Comparison of ENCODE assay signal across 28 cellular contexts in genomic region chr1:20355101-20355827, GRCh38.
DNase-seq lines count a peak whose midpoint lies in the region; TF ChIP-seq lines count a peak whose summit lies in the region.
"Had no signal": no experiment of that assay in that cellular context is flagged by ENCODE, and none has a peak within 500 bp of the region (broad histone marks: within the 10 kb centered on the region; RNA-seq: fewer than 3 reads in every experiment).

No MANE protein-coding gene starts in this region.

- H3K4me3 ChIP-seq in mammary epithelial cell (replicated peaks in 1 of 3; ENCODE audit: insufficient read depth in 1 of 3, low read depth in 2 of 3, low read length in 3 of 3) (no peak overlapping the region), neural progenitor cell (no peak overlapping the region), urinary bladder (ENCODE audit: low read depth, low read length) (no peak overlapping the region), SK-N-SH (ENCODE audit: low read depth in 2 of 2, low read length in 1 of 2) (no peak overlapping the region)
- H3K4me3 ChIP-seq: A549; BLaER1 treated with 17β-estradiol and CSF1 and Interleukin-3, amounts not matched to agents 10 nM and 100 nM; HAP-1; K562; SK-N-MC had no signal

- H3F3A ChIP-seq in neural progenitor cell (ENCODE audit: low read depth): no peaks in the 10 kb centered on the region
- H3F3A ChIP-seq in SK-N-SH (replicated peaks; ENCODE audit: insufficient read depth): no peaks in the 10 kb centered on the region

- H3K4me2 ChIP-seq in mammary epithelial cell (ENCODE audit: insufficient read depth, low read depth, low read length): peak overlapping the region; percentile 51
- H3K4me2 ChIP-seq in neural progenitor cell: no peak overlapping the region
- no peak overlapping the region for H3K4me2 ChIP-seq in SK-N-SH
- H3K4me2 ChIP-seq: A549; BLaER1 treated with 17β-estradiol and CSF1 and Interleukin-3, amounts not matched to agents 10 nM and 100 nM had no signal

- no peaks in the 10 kb centered on the region for H3K9me3 Mint-ChIP-seq in neural progenitor cell
- H3K9me3 Mint-ChIP-seq: CD4-positive, alpha-beta memory T cell had no signal

- no peak for TF ChIP-seq CTCF in RWPE1 (conservative IDR thresholded peaks at IDR 0.05; ENCODE audit: low read depth)
- no peak for TF ChIP-seq CTCF in mammary epithelial cell (conservative IDR thresholded peaks at IDR 0.05 in 1 of 2, IDR thresholded peaks at IDR 0.05 in 1 of 2; ENCODE audit: extremely low read depth in 1 of 2, insufficient read depth in 1 of 2, low read depth in 1 of 2, low read length in 2 of 2)
- TF ChIP-seq CTCF in neural progenitor cell (IDR thresholded peaks at IDR 0.05): no peak
- TF ChIP-seq CTCF in SK-N-SH (IDR thresholded peaks at IDR 0.05): no peak

- peaks cover 19% of the 10 kb centered on the region for H3K27me3 Mint-ChIP-seq in neural progenitor cell (ENCODE audit: insufficient read depth, low read depth)

- no peaks in the 10 kb centered on the region for H3K9me3 ChIP-seq in mammary epithelial cell (replicated peaks; ENCODE audit: insufficient read depth, low read length)
- no peaks in the 10 kb centered on the region for H3K9me3 ChIP-seq in neural progenitor cell (ENCODE audit: low read depth)
- H3K9me3 ChIP-seq in SK-N-SH: no peaks in the 10 kb centered on the region
- H3K9me3 ChIP-seq: A549; BLaER1 treated with 17β-estradiol and CSF1 and Interleukin-3, amounts not matched to agents 10 nM and 100 nM; HAP-1 had no signal

- H4K20me1 ChIP-seq in mammary epithelial cell (ENCODE audit: insufficient read depth, low read length) (no peaks in the 10 kb centered on the region), neural progenitor cell (ENCODE audit: low read depth) (no peaks in the 10 kb centered on the region), SK-N-SH (ENCODE audit: insufficient read depth) (no peaks in the 10 kb centered on the region)

- H2AFZ ChIP-seq in mammary epithelial cell (ENCODE audit: low read depth, low read length) (peak overlapping the region; percentile 62), neural progenitor cell (replicated peaks) (no peak overlapping the region), SK-N-SH (ENCODE audit: low read depth) (no peak overlapping the region)

- dilution Hi-C loops in mammary epithelial cell (cut with HindIII; ENCODE audit: low sequenced_read_pairs): no loop called here

- H3K36me3 ChIP-seq in mammary epithelial cell (ENCODE audit: insufficient read depth, low read length) (no peaks in the 10 kb centered on the region), neural progenitor cell (no peaks in the 10 kb centered on the region), urinary bladder (ENCODE audit: insufficient read depth) (no peaks in the 10 kb centered on the region), SK-N-SH (replicated peaks in 1 of 2; ENCODE audit: control insufficient read depth in 1 of 2, insufficient read depth in 2 of 2, low read length in 1 of 2) (no peaks in the 10 kb centered on the region)
- H3K36me3 ChIP-seq: BLaER1 treated with 17β-estradiol and CSF1 and Interleukin-3, amounts not matched to agents 10 nM and 100 nM; HAP-1 had no signal

- H3K79me2 ChIP-seq in mammary epithelial cell (ENCODE audit: insufficient read depth, low read length) (no peaks in the 10 kb centered on the region), neural progenitor cell (ENCODE audit: low read depth) (no peaks in the 10 kb centered on the region), SK-N-SH (ENCODE audit: insufficient read depth) (no peaks in the 10 kb centered on the region)

- H3K27me3 ChIP-seq in mammary epithelial cell (ENCODE audit: insufficient read depth, low read length) (no peaks in the 10 kb centered on the region), neural progenitor cell (peaks cover 34% of the 10 kb centered on the region), SK-N-SH (ENCODE audit: insufficient read depth) (no peaks in the 10 kb centered on the region; the same call in 1 of the 2 replicates)
- H3K27me3 ChIP-seq: BLaER1 treated with 17β-estradiol and CSF1 and Interleukin-3, amounts not matched to agents 10 nM and 100 nM had no signal

- H3K9ac ChIP-seq in mammary epithelial cell (ENCODE audit: insufficient read depth, low read length) (no peak overlapping the region), neural progenitor cell (no peak overlapping the region), SK-N-SH (no peak overlapping the region)
- H3K9ac ChIP-seq: BLaER1 treated with 17β-estradiol and CSF1 and Interleukin-3, amounts not matched to agents 10 nM and 100 nM had no signal

- POLR2A ChIA-PET in RWPE1 (lab: Yijun Ruan, JAX; ENCODE audit: low non-redundant PET): no interaction called here
- POLR2A ChIA-PET in SK-N-SH (lab: Yijun Ruan, JAX): no interaction called here

- TF ChIP-seq EP300 in SK-N-SH (IDR thresholded peaks at IDR 0.05; ENCODE audit: borderline replicate concordance in 1 of 2, low read depth in 1 of 2, low read length in 1 of 2): no peak

- H3K9me2 ChIP-seq in SK-N-SH: no peaks in the 10 kb centered on the region

- H3K4me3 Mint-ChIP-seq in neural progenitor cell: no peak overlapping the region
- H3K4me3 Mint-ChIP-seq: CD4-positive, alpha-beta memory T cell had no signal

- CTCF ChIA-PET in RWPE1 (lab: Yijun Ruan, JAX) (interaction anchor here (0.5 to 0.7 kb wide), 3 partner anchors 157 to 840 kb away, joined by 3 read pairs; no protein-coding TSS in a partner anchor), mammary epithelial cell (lab: Charles Lee; ENCODE audit: low non-redundant PET) (interaction anchor here (0.6 to 1.0 kb wide), 2 partner anchors 138 to 140 kb away, joined by 5 to 12 read pairs; no protein-coding TSS in a partner anchor), SK-N-SH (lab: Yijun Ruan, JAX) (interaction anchor here (0.8 to 4.3 kb wide), 7 partner anchors 10 to 139 kb away, joined by 3 to 17 read pairs (median 3); no protein-coding TSS in a partner anchor)

- intact Hi-C loops in mammary epithelial cell (cut with micrococcal nuclease) (loop anchor here (5.0 kb wide), 1 partner anchor 123 kb away; no protein-coding TSS in a partner anchor), head of caudate nucleus (cut with DNase I) (no loop called here)

- no peak for TF ChIP-seq RAD21 in SK-N-SH (IDR thresholded peaks at IDR 0.05; ENCODE audit: low read length)

- DNase-seq in RWPE1 (ENCODE audit: low spot score) (no peak), mammary epithelial cell (no peak), neural progenitor cell (ENCODE audit: low spot score) (no peak), SK-N-SH (no peak), head of caudate nucleus (no peak), HCEC 1CT (no peak)
- DNase-seq: AML-193; CD4-positive, alpha-beta memory T cell; COR-L47; DMS79; GF-D8; GOT3; MM.1S; NCI-H1048; NCI-H1417; NCI-H1694; NCI-H2029 treated with DMSO at 0.1 percent for 48 hours; NCI-H446 treated with DMSO at 0.1 percent for 48 hours; NCI-H526; NCI-H82; NK-92 treated with Interleukin-12 subunit alpha and Interleukin-12 subunit beta, amount 100 ng/mL, for 24 hours; SIG-M5 had no signal

- peak overlapping the region; percentile 35 for H3K27ac Mint-ChIP-seq in neural progenitor cell

- in situ Hi-C loops in mammary epithelial cell (cut with MboI; ENCODE audit: low sequenced_read_pairs in 2 of 2): no loop called here

- 68% methylated on average over 11 of the region's 14 CpGs for WGBS in mammary epithelial cell (ENCODE audit: low coverage, missing lambda C conversion rate)
- WGBS in urinary bladder: 78% methylated on average over 14 of the region's 14 CpGs
- 35% methylated on average over 7 of the region's 14 CpGs for WGBS in SK-N-SH (ENCODE audit: low lambda C conversion rate)

- H3K27ac ChIP-seq in RWPE1 (peak overlapping the region; percentile 65), mammary epithelial cell (ENCODE audit: insufficient read depth, low read depth, low read length) (peak overlapping the region; percentile 61), neural progenitor cell (no peak overlapping the region), urinary bladder (ENCODE audit: low read depth) (peak overlapping the region; percentile 29), SK-N-SH (ENCODE audit: low read depth in 2 of 2, low read length in 1 of 2) (no peak overlapping the region)
- H3K27ac ChIP-seq: A549; BLaER1 treated with 17β-estradiol and CSF1 and Interleukin-3, amounts not matched to agents 10 nM and 100 nM; SK-N-MC had no signal

- H3K4me1 Mint-ChIP-seq in neural progenitor cell: peaks cover 10% of the 10 kb centered on the region

- H3K36me3 Mint-ChIP-seq in neural progenitor cell: no peaks in the 10 kb centered on the region
- H3K36me3 Mint-ChIP-seq: CD4-positive, alpha-beta memory T cell had no signal

- BruUV-seq in mammary epithelial cell (replicated peaks; lab: Mats Ljungman, UMichigan): no TSS peak

- H3K4me1 ChIP-seq in mammary epithelial cell (ENCODE audit: insufficient read depth, low read length) (peaks cover 38% of the 10 kb centered on the region), neural progenitor cell (peaks cover 11% of the 10 kb centered on the region), urinary bladder (ENCODE audit: insufficient read depth) (no peaks in the 10 kb centered on the region), SK-N-SH (ENCODE audit: control insufficient read depth in 1 of 2, insufficient read depth in 2 of 2, low read depth in 1 of 2, low read length in 1 of 2) (peaks cover 0 to 14% of the 10 kb centered on the region in 2 experiments; a peak in 2 of 4 replicates)
- H3K4me1 ChIP-seq: HAP-1 had no signal

TF ChIP-seq in SK-N-SH, 30 proteins besides CTCF, POLR2A, EP300 and RAD21:
- no peak for TF ChIP-seq MEF2A (IDR thresholded peaks at IDR 0.05; ENCODE audit: borderline replicate concordance, low read depth)
- TF ChIP-seq CHD2 (IDR thresholded peaks at IDR 0.05; ENCODE audit: low read length, partially characterized antibody): no peak
- no peak for TF ChIP-seq SIN3A (IDR thresholded peaks at IDR 0.05; ENCODE audit: borderline replicate concordance, low read depth, low read length)
- TF ChIP-seq FOXM1 (IDR thresholded peaks at IDR 0.05; ENCODE audit: low read depth): no peak
- TF ChIP-seq TEAD4 (IDR thresholded peaks at IDR 0.05; ENCODE audit: borderline replicate concordance, insufficient read depth): no peak

Comparison
In these comparisons a context has a peak if more than half of its experiments do, and no peak if none do; other contexts are left out.
1. H3K27ac ChIP-seq: peak in RWPE1 (single experiment), mammary epithelial cell (single experiment) and urinary bladder (single experiment); none in neural progenitor cell (single experiment) and SK-N-SH (0 of 2).